Comparison of ENCODE assay signal across 25 cellular contexts in genomic region chr17:46790216-46790615, GRCh38. TPM values are rescaled to one million over a fixed set of nuclear protein-coding genes. Genes with fewer than 3 reads are reported as not detected.
"Had no signal": no experiment of that assay in that cellular context is flagged by ENCODE, and none has a peak within 500 bp of the region (broad histone marks: within the 10 kb centered on the region; RNA-seq: fewer than 3 reads in every experiment).

No MANE protein-coding gene starts in this region.

- H3K27ac Mint-ChIP-seq: activated CD8-positive, alpha-beta T cell treated with anti-CD3 and anti-CD28 coated beads for 36 hours; activated naive CD4-positive, alpha-beta T cell treated with anti-CD3 and anti-CD28 coated beads, Interleukin-2, amount 50 U/mL, for 72 hours; activated T-helper 2 cell treated with anti-CD3 and anti-CD28 coated beads, Interferon-gamma antibody, Interleukin-2, Interleukin-4, amounts not matched to agents 10 μg/mL and 5 μg/mL and 100 μg/mL, durations not matched to agents 14 hours and 24 hours and 36 hours; dendritic cell treated with granulocyte-macrophage colony-stimulating factor and Interleukin-4, amounts not matched to agents 40 ng/mL and 50 ng/mL, for 4 days; naive thymus-derived CD8-positive, alpha-beta T cell; T-helper 17 cell had no signal

- H3K36me3 Mint-ChIP-seq: activated naive CD4-positive, alpha-beta T cell treated with anti-CD3 and anti-CD28 coated beads, Interleukin-2, amount 50 U/mL, for 72 hours; naive thymus-derived CD8-positive, alpha-beta T cell had no signal

- FAIRE-seq: frontal cortex had no signal

- H3K9me3 ChIP-seq: esophagus squamous epithelium, left lung, lower lobe of right lung, suprapubic skin had no signal

- ATAC-seq: activated CD8-positive, alpha-beta T cell treated with anti-CD3 and anti-CD28 coated beads for 36 hours; activated naive CD4-positive, alpha-beta T cell treated with anti-CD3 and anti-CD28 coated beads, Interleukin-2, amount 50 U/mL, for 72 hours; activated T-cell treated with anti-CD3 and anti-CD28 coated beads, Interleukin-2, amount 50 U/mL, for 4 hours; left lung; lower lobe of right lung; naive thymus-derived CD8-positive, alpha-beta T cell; right cardiac atrium; T-helper 17 cell had no signal

- H3K27ac ChIP-seq: breast epithelium, epithelial cell of prostate, esophagus squamous epithelium, left lung, lower lobe of right lung, suprapubic skin, tibial artery had no signal

- DNase-seq: activated CD4-positive, alpha-beta T cell treated with anti-CD3 and anti-CD28 coated beads for 1 hour; activated CD4-positive, alpha-beta T cell treated with anti-CD3 and anti-CD28 coated beads, Interleukin-2, amount 50 U/mL, for 1 hour; activated CD8-positive, alpha-beta T cell treated with anti-CD3 and anti-CD28 coated beads for 36 hours; activated naive CD4-positive, alpha-beta T cell; activated T-cell treated with anti-CD3 and anti-CD28 coated beads, Interleukin-2, amount 50 U/mL, for 4 hours; central memory CD4-positive, alpha-beta T cell; esophagus squamous epithelium; left lung; lower lobe of right lung; naive thymus-derived CD8-positive, alpha-beta T cell; posterior cingulate gyrus; stimulated activated CD4-positive, alpha-beta T cell treated with anti-CD3 and anti-CD28 coated beads, Interleukin-15, amount 100 ng/mL, for 24 hours; stimulated activated CD4-positive, alpha-beta T cell treated with anti-CD3 and anti-CD28 coated beads, Interleukin-2, amount 100 ng/mL, for 24 hours; stimulated activated naive CD4-positive, alpha-beta T cell; T-helper 17 cell; T1000; tibial artery had no signal

- H3K36me3 ChIP-seq: breast epithelium, esophagus squamous epithelium, left lung, lower lobe of right lung, suprapubic skin, tibial artery had no signal

- H3K27me3 ChIP-seq: breast epithelium had no signal

- H3K4me3 Mint-ChIP-seq: activated CD8-positive, alpha-beta T cell treated with anti-CD3 and anti-CD28 coated beads for 36 hours; activated T-cell treated with anti-CD3 and anti-CD28 coated beads, Interleukin-2, amount 50 U/mL, for 4 hours; dendritic cell treated with granulocyte-macrophage colony-stimulating factor and Interleukin-4, amounts not matched to agents 40 ng/mL and 50 ng/mL, for 4 days; naive thymus-derived CD8-positive, alpha-beta T cell; T-helper 17 cell had no signal

- H3K4me1 ChIP-seq: breast epithelium, esophagus squamous epithelium, left lung, lower lobe of right lung, tibial artery had no signal

- H3K4me3 ChIP-seq: breast epithelium, esophagus squamous epithelium, left lung, lower lobe of right lung, suprapubic skin, tibial artery had no signal

- H3K9me3 Mint-ChIP-seq: activated CD8-positive, alpha-beta T cell treated with anti-CD3 and anti-CD28 coated beads for 36 hours; activated naive CD4-positive, alpha-beta T cell treated with anti-CD3 and anti-CD28 coated beads, Interleukin-2, amount 50 U/mL, for 72 hours; activated T-cell treated with anti-CD3 and anti-CD28 coated beads, Interleukin-2, amount 50 U/mL, for 4 hours; activated T-helper 2 cell treated with anti-CD3 and anti-CD28 coated beads, Interferon-gamma antibody, Interleukin-2, Interleukin-4, amounts not matched to agents 10 μg/mL and 5 μg/mL and 100 μg/mL, durations not matched to agents 14 hours and 24 hours and 36 hours; dendritic cell treated with granulocyte-macrophage colony-stimulating factor and Interleukin-4, amounts not matched to agents 40 ng/mL and 50 ng/mL, for 4 days; naive thymus-derived CD8-positive, alpha-beta T cell had no signal

RNA-seq across cellular contexts. Expression of gene WNT3, which starts 28.3 kb away (rescaled TPM):
- total RNA-seq: naive thymus-derived CD8-positive, alpha-beta T cell; T-helper 17 cell had no signal
- polyA plus RNA-seq: naive thymus-derived CD8-positive, alpha-beta T cell had no signal
